In the genomic region with DNA sequence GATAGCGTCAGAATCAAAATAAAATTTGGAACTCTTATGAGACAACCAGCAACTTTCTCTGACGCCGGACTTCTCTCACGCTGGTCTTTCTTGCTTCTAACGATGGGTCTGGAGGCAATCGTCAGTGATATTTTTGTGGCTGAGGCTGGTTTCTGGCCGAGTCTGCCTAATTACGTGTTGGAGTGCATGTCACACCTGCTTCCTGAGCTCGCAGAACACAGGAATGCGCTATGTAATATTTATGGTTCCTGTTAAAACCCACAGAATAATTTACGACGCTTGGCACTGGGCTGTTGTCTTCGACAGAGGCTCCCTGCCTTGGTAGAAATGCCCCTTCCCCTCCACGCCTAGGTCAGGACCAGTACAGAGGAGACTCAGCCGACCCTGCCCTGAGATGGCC, we compare ENCODE assay signal across 18 cellular contexts.
DNase-seq lines count a peak whose midpoint lies in the region; ATAC-seq lines count a peak whose summit lies in the region.
"Had no signal": no experiment of that assay in that cellular context is flagged by ENCODE, and none has a peak within 500 bp of the region (broad histone marks: within the 10 kb centered on the region; RNA-seq: fewer than 3 reads in every experiment).

No MANE protein-coding gene starts in this region.

- DNase-seq in NCI-H2171 treated with DMSO at 0.1 percent for 48 hours (lab: John Stamatoyannopoulos, UW) (peak; percentile 13), NCI-H2171 (lab: John Stamatoyannopoulos, UW) (no peak), NCI-H1417 treated with DMSO at 0.1 percent for 48 hours (lab: John Stamatoyannopoulos, UW) (peak; percentile 76), NOMO-1 treated with DMSO at 0.1 percent for 48 hours (lab: John Stamatoyannopoulos, UW; ENCODE audit: unreplicated experiment) (peak; percentile 49), SK-N-DZ (ENCODE audit: low spot score) (no peak), mucosa of gallbladder (ENCODE audit: low spot score) (no peak)
- no peak for DNase-seq in activated effector memory CD4-positive, alpha-beta T cell treated with anti-CD3 and anti-CD28 coated beads, Interleukin-2, amount 50 U/mL, for 16 hours
- DNase-seq in stimulated activated naive CD8-positive, alpha-beta T cell treated with anti-CD3 and anti-CD28 coated beads, Interleukin-15, Interleukin-2, amounts not matched to agents 100 U/mL and 50 U/mL, for 24 hours, result no peak
- DNase-seq: activated CD4-positive, alpha-beta T cell treated with anti-CD3 and anti-CD28 coated beads for 36 hours; activated naive CD8-positive, alpha-beta T cell treated with anti-CD3 and anti-CD28 coated beads, Interleukin-2, amount 50 U/mL, for 24 hours; brain microvascular endothelial cell; CD8-positive, alpha-beta T cell; colonic mucosa; EL; head of caudate nucleus; NCI-H1436; NCI-H526 treated with DMSO at 0.1 percent for 48 hours; stimulated activated CD4-positive, alpha-beta T cell treated with anti-CD3 and anti-CD28 coated beads, Interleukin-4, amount 100 ng/mL, for 4 hours had no signal

- ATAC-seq in stimulated activated naive CD8-positive, alpha-beta T cell treated with anti-CD3 and anti-CD28 coated beads, Interleukin-15, Interleukin-2, amounts not matched to agents 100 U/mL and 50 U/mL, for 24 hours, result no peak
- ATAC-seq: activated CD4-positive, alpha-beta T cell treated with anti-CD3 and anti-CD28 coated beads for 36 hours; activated naive CD8-positive, alpha-beta T cell treated with anti-CD3 and anti-CD28 coated beads, Interleukin-2, amount 50 U/mL, for 24 hours; CD8-positive, alpha-beta T cell had no signal

Comparison
In these comparisons a context has a peak if more than half of its experiments do, and no peak if none do; other contexts are left out.
1. DNase-seq: peak in NCI-H2171 treated with DMSO at 0.1 percent for 48 hours (single experiment), NCI-H1417 treated with DMSO at 0.1 percent for 48 hours (single experiment) and NOMO-1 treated with DMSO at 0.1 percent for 48 hours (single experiment); none in NCI-H2171 (single experiment), activated effector memory CD4-positive, alpha-beta T cell treated with anti-CD3 and anti-CD28 coated beads, Interleukin-2, amount 50 U/mL, for 16 hours (single experiment), stimulated activated naive CD8-positive, alpha-beta T cell treated with anti-CD3 and anti-CD28 coated beads, Interleukin-15, Interleukin-2, amounts not matched to agents 100 U/mL and 50 U/mL, for 24 hours (single experiment), SK-N-DZ (single experiment) and mucosa of gallbladder (single experiment).